In the genomic region with DNA sequence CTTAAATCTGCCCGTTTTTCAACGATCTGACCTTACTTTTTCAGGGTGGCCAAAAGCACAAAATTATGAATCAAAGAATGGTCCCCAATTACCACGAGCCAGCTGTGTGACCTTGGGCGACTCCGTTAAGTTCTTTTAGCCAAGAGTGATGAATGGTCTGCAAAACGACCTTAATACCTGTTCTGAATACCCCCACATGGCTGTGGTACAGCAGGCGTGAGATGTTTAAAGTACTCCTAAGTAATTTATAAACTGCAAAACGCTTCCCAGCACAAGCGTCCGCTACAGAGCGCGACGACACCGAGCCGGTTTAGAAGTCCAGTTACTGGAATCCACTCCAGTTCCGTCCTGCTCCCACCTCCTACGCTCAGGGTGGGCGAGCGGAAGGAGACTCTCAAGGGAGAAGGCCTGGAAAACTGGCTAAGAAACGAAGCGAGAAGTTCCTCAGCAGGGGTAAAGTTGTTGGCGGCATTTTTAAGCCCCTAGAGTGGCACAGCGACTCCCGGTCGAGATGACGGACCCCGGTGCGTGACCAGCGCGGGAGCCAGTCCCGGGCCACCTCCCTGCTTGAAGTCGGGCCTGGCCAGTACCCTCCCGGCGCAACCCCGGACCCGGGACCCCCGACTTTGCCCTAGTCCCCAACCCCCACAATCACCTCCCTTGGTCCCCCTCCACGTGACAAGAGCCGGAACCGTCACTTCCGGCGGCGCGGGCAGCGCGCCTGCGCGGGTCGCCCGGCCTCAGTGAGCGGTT, we compare ENCODE assay signal across 1 cellular context.
TF ChIP-seq lines count a peak whose summit lies in the region.

No MANE protein-coding gene starts in this region.

TF ChIP-seq in HepG2, 621 proteins besides CTCF, POLR2A, EP300 and RAD21 (continued from another document and continues in another):
- TF ChIP-seq, protein P1, sequence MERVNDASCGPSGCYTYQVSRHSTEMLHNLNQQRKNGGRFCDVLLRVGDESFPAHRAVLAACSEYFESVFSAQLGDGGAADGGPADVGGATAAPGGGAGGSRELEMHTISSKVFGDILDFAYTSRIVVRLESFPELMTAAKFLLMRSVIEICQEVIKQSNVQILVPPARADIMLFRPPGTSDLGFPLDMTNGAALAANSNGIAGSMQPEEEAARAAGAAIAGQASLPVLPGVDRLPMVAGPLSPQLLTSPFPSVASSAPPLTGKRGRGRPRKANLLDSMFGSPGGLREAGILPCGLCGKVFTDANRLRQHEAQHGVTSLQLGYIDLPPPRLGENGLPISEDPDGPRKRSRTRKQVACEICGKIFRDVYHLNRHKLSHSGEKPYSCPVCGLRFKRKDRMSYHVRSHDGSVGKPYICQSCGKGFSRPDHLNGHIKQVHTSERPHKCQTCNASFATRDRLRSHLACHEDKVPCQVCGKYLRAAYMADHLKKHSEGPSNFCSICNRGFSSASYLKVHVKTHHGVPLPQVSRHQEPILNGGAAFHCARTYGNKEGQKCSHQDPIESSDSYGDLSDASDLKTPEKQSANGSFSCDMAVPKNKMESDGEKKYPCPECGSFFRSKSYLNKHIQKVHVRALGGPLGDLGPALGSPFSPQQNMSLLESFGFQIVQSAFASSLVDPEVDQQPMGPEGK (CRISPR knock-in tag; IDR thresholded peaks at IDR 0.05) = peak; percentile 13; the same call in 1 of the 2 replicates
- TF ChIP-seq ZNF44 (CRISPR knock-in tag; IDR thresholded peaks at IDR 0.05) (no peak), CEBPB (IDR thresholded peaks at IDR 0.05; ENCODE audit: borderline replicate concordance, low read depth, low read length) (no peak), SIN3B (IDR thresholded peaks at IDR 0.05; ENCODE audit: low read length) (peak; percentile 37; the same call in 1 of the 2 replicates), PHF20 (CRISPR knock-in tag; IDR thresholded peaks at IDR 0.05) (peak; percentile 68), ZNF616 (CRISPR knock-in tag; IDR thresholded peaks at IDR 0.05; ENCODE audit: low read depth) (0 out of 2 replicates have a peak, but pooled peaks have one; percentile 5), ZFP36L2 (CRISPR knock-in tag; IDR thresholded peaks at IDR 0.05) (no peak), GATA4 (IDR thresholded peaks at IDR 0.05; ENCODE audit: borderline replicate concordance, low read depth) (0 out of 2 replicates have a peak, but pooled peaks have one; percentile 11), RARA (CRISPR knock-in tag; IDR thresholded peaks at IDR 0.05) (peak; percentile 11; the same call in 1 of the 2 replicates), ZNF569 (CRISPR knock-in tag; IDR thresholded peaks at IDR 0.05; ENCODE audit: borderline replicate concordance) (peak; percentile 40; the same call in 1 of the 2 replicates), MEF2D (CRISPR knock-in tag; IDR thresholded peaks at IDR 0.05) (peak; percentile 61; the same call in 1 of the 2 replicates), ZNF652 (CRISPR knock-in tag; IDR thresholded peaks at IDR 0.05; ENCODE audit: borderline replicate concordance, low read depth) (no peak), ZNF552 (CRISPR knock-in tag; IDR thresholded peaks at IDR 0.05; ENCODE audit: borderline replicate concordance) (no peak), ZC3H4 (CRISPR knock-in tag; IDR thresholded peaks at IDR 0.05; ENCODE audit: borderline replicate concordance) (peak; percentile 86; the same call in 1 of the 2 replicates), ZSCAN12 (CRISPR knock-in tag; IDR thresholded peaks at IDR 0.05) (no peak), ZNF572 (CRISPR knock-in tag; IDR thresholded peaks at IDR 0.05) (no peak), HHEX (CRISPR knock-in tag; IDR thresholded peaks at IDR 0.05) (no peak), ZNF562 (CRISPR knock-in tag; IDR thresholded peaks at IDR 0.05; ENCODE audit: borderline replicate concordance) (0 out of 2 replicates have a peak, but pooled peaks have one; percentile 73), SP5 (CRISPR knock-in tag; IDR thresholded peaks at IDR 0.05; ENCODE audit: borderline replicate concordance, low read depth) (0 out of 2 replicates have a peak, but pooled peaks have one; percentile 10), REXO4 (CRISPR knock-in tag; IDR thresholded peaks at IDR 0.05; ENCODE audit: borderline replicate concordance) (no peak), ZNF605 (CRISPR knock-in tag; IDR thresholded peaks at IDR 0.05) (peak; percentile 93), U2AF2 (IDR thresholded peaks at IDR 0.05; ENCODE audit: low read depth, low read length) (no peak), CENPT (CRISPR knock-in tag; IDR thresholded peaks at IDR 0.05; ENCODE audit: low read depth) (no peak), NAIF1 (CRISPR knock-in tag; IDR thresholded peaks at IDR 0.05; ENCODE audit: borderline replicate concordance) (peak; percentile 44; the same call in 1 of the 2 replicates)
- TF ChIP-seq, protein P2, sequence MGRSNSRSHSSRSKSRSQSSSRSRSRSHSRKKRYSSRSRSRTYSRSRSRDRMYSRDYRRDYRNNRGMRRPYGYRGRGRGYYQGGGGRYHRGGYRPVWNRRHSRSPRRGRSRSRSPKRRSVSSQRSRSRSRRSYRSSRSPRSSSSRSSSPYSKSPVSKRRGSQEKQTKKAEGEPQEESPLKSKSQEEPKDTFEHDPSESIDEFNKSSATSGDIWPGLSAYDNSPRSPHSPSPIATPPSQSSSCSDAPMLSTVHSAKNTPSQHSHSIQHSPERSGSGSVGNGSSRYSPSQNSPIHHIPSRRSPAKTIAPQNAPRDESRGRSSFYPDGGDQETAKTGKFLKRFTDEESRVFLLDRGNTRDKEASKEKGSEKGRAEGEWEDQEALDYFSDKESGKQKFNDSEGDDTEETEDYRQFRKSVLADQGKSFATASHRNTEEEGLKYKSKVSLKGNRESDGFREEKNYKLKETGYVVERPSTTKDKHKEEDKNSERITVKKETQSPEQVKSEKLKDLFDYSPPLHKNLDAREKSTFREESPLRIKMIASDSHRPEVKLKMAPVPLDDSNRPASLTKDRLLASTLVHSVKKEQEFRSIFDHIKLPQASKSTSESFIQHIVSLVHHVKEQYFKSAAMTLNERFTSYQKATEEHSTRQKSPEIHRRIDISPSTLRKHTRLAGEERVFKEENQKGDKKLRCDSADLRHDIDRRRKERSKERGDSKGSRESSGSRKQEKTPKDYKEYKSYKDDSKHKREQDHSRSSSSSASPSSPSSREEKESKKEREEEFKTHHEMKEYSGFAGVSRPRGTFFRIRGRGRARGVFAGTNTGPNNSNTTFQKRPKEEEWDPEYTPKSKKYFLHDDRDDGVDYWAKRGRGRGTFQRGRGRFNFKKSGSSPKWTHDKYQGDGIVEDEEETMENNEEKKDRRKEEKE (IDR thresholded peaks at IDR 0.05) = no peak
- TF ChIP-seq, protein P3, sequence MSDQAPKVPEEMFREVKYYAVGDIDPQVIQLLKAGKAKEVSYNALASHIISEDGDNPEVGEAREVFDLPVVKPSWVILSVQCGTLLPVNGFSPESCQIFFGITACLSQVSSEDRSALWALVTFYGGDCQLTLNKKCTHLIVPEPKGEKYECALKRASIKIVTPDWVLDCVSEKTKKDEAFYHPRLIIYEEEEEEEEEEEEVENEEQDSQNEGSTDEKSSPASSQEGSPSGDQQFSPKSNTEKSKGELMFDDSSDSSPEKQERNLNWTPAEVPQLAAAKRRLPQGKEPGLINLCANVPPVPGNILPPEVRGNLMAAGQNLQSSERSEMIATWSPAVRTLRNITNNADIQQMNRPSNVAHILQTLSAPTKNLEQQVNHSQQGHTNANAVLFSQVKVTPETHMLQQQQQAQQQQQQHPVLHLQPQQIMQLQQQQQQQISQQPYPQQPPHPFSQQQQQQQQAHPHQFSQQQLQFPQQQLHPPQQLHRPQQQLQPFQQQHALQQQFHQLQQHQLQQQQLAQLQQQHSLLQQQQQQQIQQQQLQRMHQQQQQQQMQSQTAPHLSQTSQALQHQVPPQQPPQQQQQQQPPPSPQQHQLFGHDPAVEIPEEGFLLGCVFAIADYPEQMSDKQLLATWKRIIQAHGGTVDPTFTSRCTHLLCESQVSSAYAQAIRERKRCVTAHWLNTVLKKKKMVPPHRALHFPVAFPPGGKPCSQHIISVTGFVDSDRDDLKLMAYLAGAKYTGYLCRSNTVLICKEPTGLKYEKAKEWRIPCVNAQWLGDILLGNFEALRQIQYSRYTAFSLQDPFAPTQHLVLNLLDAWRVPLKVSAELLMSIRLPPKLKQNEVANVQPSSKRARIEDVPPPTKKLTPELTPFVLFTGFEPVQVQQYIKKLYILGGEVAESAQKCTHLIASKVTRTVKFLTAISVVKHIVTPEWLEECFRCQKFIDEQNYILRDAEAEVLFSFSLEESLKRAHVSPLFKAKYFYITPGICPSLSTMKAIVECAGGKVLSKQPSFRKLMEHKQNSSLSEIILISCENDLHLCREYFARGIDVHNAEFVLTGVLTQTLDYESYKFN (CRISPR knock-in tag; conservative IDR thresholded peaks at IDR 0.05) = peak; percentile 36
- TF ChIP-seq, protein P4, sequence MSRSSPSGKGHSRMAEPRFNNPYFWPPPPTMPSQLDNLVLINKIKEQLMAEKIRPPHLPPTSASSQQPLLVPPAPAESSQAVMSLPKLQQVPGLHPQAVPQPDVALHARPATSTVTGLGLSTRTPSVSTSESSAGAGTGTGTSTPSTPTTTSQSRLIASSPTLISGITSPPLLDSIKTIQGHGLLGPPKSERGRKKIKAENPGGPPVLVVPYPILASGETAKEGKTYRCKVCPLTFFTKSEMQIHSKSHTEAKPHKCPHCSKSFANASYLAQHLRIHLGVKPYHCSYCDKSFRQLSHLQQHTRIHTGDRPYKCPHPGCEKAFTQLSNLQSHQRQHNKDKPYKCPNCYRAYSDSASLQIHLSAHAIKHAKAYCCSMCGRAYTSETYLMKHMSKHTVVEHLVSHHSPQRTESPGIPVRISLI (CRISPR knock-in tag; IDR thresholded peaks at IDR 0.05; ENCODE audit: borderline replicate concordance) = 0 out of 2 replicates have a peak, but pooled peaks have one; percentile 7
- TF ChIP-seq, protein P5, sequence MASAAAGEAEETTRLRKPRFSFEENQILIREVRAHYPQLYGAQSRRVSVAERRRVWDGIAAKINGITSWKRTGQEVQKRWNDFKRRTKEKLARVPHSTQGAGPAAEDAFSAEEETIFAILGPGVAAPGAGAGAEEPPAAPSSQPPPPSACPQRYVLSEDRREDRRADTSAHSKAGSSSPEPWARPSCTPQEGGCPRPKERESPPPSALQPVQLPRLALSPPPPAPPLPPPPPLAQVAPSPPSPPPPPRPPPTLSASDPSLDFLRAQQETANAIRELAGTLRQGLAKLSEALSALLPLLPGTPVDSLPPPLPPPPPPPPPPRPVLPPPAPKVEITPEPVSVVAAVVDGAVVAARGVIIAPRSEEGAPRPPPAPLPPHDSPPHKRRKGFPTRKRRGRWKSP (CRISPR knock-in tag; IDR thresholded peaks at IDR 0.05) = peak; percentile 26; the same call in 1 of the 2 replicates
- TF ChIP-seq, protein P6, sequence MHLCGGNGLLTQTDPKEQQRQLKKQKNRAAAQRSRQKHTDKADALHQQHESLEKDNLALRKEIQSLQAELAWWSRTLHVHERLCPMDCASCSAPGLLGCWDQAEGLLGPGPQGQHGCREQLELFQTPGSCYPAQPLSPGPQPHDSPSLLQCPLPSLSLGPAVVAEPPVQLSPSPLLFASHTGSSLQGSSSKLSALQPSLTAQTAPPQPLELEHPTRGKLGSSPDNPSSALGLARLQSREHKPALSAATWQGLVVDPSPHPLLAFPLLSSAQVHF (CRISPR knock-in tag; IDR thresholded peaks at IDR 0.05) = peak; percentile 55; the same call in 1 of the 2 replicates
- TF ChIP-seq, protein P7, sequence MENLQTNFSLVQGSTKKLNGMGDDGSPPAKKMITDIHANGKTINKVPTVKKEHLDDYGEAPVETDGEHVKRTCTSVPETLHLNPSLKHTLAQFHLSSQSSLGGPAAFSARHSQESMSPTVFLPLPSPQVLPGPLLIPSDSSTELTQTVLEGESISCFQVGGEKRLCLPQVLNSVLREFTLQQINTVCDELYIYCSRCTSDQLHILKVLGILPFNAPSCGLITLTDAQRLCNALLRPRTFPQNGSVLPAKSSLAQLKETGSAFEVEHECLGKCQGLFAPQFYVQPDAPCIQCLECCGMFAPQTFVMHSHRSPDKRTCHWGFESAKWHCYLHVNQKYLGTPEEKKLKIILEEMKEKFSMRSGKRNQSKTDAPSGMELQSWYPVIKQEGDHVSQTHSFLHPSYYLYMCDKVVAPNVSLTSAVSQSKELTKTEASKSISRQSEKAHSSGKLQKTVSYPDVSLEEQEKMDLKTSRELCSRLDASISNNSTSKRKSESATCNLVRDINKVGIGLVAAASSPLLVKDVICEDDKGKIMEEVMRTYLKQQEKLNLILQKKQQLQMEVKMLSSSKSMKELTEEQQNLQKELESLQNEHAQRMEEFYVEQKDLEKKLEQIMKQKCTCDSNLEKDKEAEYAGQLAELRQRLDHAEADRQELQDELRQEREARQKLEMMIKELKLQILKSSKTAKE (CRISPR knock-in tag; IDR thresholded peaks at IDR 0.05; ENCODE audit: borderline replicate concordance) = no peak; the same call in 1 of the 2 replicates
- TF ChIP-seq, protein P8, sequence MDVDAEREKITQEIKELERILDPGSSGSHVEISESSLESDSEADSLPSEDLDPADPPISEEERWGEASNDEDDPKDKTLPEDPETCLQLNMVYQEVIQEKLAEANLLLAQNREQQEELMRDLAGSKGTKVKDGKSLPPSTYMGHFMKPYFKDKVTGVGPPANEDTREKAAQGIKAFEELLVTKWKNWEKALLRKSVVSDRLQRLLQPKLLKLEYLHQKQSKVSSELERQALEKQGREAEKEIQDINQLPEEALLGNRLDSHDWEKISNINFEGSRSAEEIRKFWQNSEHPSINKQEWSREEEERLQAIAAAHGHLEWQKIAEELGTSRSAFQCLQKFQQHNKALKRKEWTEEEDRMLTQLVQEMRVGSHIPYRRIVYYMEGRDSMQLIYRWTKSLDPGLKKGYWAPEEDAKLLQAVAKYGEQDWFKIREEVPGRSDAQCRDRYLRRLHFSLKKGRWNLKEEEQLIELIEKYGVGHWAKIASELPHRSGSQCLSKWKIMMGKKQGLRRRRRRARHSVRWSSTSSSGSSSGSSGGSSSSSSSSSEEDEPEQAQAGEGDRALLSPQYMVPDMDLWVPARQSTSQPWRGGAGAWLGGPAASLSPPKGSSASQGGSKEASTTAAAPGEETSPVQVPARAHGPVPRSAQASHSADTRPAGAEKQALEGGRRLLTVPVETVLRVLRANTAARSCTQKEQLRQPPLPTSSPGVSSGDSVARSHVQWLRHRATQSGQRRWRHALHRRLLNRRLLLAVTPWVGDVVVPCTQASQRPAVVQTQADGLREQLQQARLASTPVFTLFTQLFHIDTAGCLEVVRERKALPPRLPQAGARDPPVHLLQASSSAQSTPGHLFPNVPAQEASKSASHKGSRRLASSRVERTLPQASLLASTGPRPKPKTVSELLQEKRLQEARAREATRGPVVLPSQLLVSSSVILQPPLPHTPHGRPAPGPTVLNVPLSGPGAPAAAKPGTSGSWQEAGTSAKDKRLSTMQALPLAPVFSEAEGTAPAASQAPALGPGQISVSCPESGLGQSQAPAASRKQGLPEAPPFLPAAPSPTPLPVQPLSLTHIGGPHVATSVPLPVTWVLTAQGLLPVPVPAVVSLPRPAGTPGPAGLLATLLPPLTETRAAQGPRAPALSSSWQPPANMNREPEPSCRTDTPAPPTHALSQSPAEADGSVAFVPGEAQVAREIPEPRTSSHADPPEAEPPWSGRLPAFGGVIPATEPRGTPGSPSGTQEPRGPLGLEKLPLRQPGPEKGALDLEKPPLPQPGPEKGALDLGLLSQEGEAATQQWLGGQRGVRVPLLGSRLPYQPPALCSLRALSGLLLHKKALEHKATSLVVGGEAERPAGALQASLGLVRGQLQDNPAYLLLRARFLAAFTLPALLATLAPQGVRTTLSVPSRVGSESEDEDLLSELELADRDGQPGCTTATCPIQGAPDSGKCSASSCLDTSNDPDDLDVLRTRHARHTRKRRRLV (CRISPR knock-in tag; IDR thresholded peaks at IDR 0.05) = no peak
- TF ChIP-seq, protein P9, sequence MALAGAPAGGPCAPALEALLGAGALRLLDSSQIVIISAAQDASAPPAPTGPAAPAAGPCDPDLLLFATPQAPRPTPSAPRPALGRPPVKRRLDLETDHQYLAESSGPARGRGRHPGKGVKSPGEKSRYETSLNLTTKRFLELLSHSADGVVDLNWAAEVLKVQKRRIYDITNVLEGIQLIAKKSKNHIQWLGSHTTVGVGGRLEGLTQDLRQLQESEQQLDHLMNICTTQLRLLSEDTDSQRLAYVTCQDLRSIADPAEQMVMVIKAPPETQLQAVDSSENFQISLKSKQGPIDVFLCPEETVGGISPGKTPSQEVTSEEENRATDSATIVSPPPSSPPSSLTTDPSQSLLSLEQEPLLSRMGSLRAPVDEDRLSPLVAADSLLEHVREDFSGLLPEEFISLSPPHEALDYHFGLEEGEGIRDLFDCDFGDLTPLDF (CRISPR knock-in tag; IDR thresholded peaks at IDR 0.05) = no peak
